ENCODE assay signal across 12 cellular contexts in genomic region chr1:109794319-109795132, GRCh38. TPM values are rescaled to one million over a fixed set of nuclear protein-coding genes. Genes with fewer than 3 reads are reported as not detected.
A peak's percentile ranks its signal among the peaks of the same experiment; 100 is the strongest.
DNase-seq lines count a peak whose midpoint lies in the region; ATAC-seq and TF ChIP-seq lines count a peak whose summit lies in the region.
"Had no signal": no experiment of that assay in that cellular context is flagged by ENCODE, and none has a peak within 500 bp of the region (broad histone marks: within the 10 kb centered on the region; RNA-seq: fewer than 3 reads in every experiment).

No MANE protein-coding gene starts in this region.

- ATAC-seq in HG03565 (IDR thresholded peaks at IDR 0.05; ENCODE audit: unreplicated experiment): no peak
- ATAC-seq in HG02759 (IDR thresholded peaks at IDR 0.05; ENCODE audit: unreplicated experiment): no peak
- ATAC-seq in HG03135 (IDR thresholded peaks at IDR 0.05; ENCODE audit: unreplicated experiment): no peak

- POLR2A ChIA-PET in CD4-positive, alpha-beta memory T cell (lab: Charles Lee; ENCODE audit: partially characterized antibody): interaction anchor here (5.1 to 6.1 kb wide), 2 partner anchors 7 to 112 kb away, joined by 48 to 91 read pairs; no protein-coding TSS in a partner anchor

- H3K9me3 Mint-ChIP-seq in CD4-positive, alpha-beta memory T cell: no peaks in the 10 kb centered on the region
- H3K9me3 Mint-ChIP-seq: activated naive CD4-positive, alpha-beta T cell treated with anti-CD3 and anti-CD28 coated beads, Interleukin-2, amount 50 U/mL, for 72 hours had no signal

- H3K36me3 ChIP-seq in CD4-positive, alpha-beta memory T cell (ENCODE audit: insufficient read depth, low read length): no peaks in the 10 kb centered on the region
- no peaks in the 10 kb centered on the region for H3K36me3 ChIP-seq in ascending aorta
- H3K36me3 ChIP-seq in muscle layer of duodenum (ENCODE audit: control insufficient read depth in 1 of 2, insufficient read depth in 2 of 2, low read length in 2 of 2): no peaks in the 10 kb centered on the region
- no peaks in the 10 kb centered on the region for H3K36me3 ChIP-seq in SJCRH30

- no peak overlapping the region for H3K4me3 ChIP-seq in CD4-positive, alpha-beta memory T cell (ENCODE audit: low read length in 2 of 2)
- H3K4me3 ChIP-seq in ascending aorta: no peak overlapping the region
- H3K4me3 ChIP-seq in muscle layer of duodenum (ENCODE audit: low read depth in 1 of 2, low read length in 2 of 2): no peak overlapping the region
- no peak overlapping the region for H3K4me3 ChIP-seq in SJCRH30

- peaks cover 51 to 85% (median 69%) of the 10 kb centered on the region in 4 donors for H3K4me1 Mint-ChIP-seq in CD4-positive, alpha-beta memory T cell

- no peaks in the 10 kb centered on the region for H3K27me3 ChIP-seq in CD4-positive, alpha-beta memory T cell (ENCODE audit: insufficient read depth, low read length)
- H3K27me3 ChIP-seq in ascending aorta (no peaks in the 10 kb centered on the region), muscle layer of duodenum (ENCODE audit: low read depth, low read length) (no peaks in the 10 kb centered on the region), SJCRH30 (no peaks in the 10 kb centered on the region)

- H3K27ac ChIP-seq in CD4-positive, alpha-beta memory T cell (ENCODE audit: low read depth, low read length): no peak overlapping the region
- no peak overlapping the region for H3K27ac ChIP-seq in ascending aorta
- peak overlapping the region; percentile 56 for H3K27ac ChIP-seq in muscle layer of duodenum (ENCODE audit: low read length)
- H3K27ac ChIP-seq in SJCRH30: no peak overlapping the region

- CTCF ChIA-PET in CD4-positive, alpha-beta memory T cell (lab: Charles Lee; ENCODE audit: partially characterized antibody): interaction anchor here (5.1 to 27.8 kb wide), 3 partner anchors 9 to 187 kb away, joined by 136 to 864 read pairs (median 154); partner anchors contain the start of gene AHCYL1

- intact Hi-C loops in CD4-positive, alpha-beta memory T cell (cut with micrococcal nuclease): no loop called here
- intact Hi-C loops in ascending aorta (cut with DNase I): no loop called here

- no peaks in the 10 kb centered on the region for H3K27me3 Mint-ChIP-seq in CD4-positive, alpha-beta memory T cell

- no peak for DNase-seq in CD4-positive, alpha-beta memory T cell
- DNase-seq in NCI-H146 (lab: John Stamatoyannopoulos, UW): peak; percentile 64
- peak; percentile 6 to 54 for DNase-seq in ascending aorta (ENCODE audit: low spot score in 2 of 2)
- no peak for DNase-seq in SJCRH30

- peak overlapping the region in 6 of 7 donors; percentile 35 to 89 (median 78) for H3K27ac Mint-ChIP-seq in CD4-positive, alpha-beta memory T cell

- H3K9me3 ChIP-seq in CD4-positive, alpha-beta memory T cell (ENCODE audit: control insufficient read depth in 1 of 2, low read length in 2 of 2): no peaks in the 10 kb centered on the region
- H3K9me3 ChIP-seq in ascending aorta (no peaks in the 10 kb centered on the region), muscle layer of duodenum (ENCODE audit: control insufficient read depth in 1 of 2, low read length in 2 of 2) (no peaks in the 10 kb centered on the region), SJCRH30 (replicated peaks) (no peaks in the 10 kb centered on the region)

- TF ChIP-seq CTCF in ascending aorta (IDR thresholded peaks at IDR 0.05): no peak

- H3K4me3 Mint-ChIP-seq in CD4-positive, alpha-beta memory T cell: peak overlapping the region in 1 of 8 donors; percentile 30

- no peaks in the 10 kb centered on the region for H3K36me3 Mint-ChIP-seq in CD4-positive, alpha-beta memory T cell
- H3K36me3 Mint-ChIP-seq: activated naive CD4-positive, alpha-beta T cell treated with anti-CD3 and anti-CD28 coated beads, Interleukin-2, amount 50 U/mL, for 72 hours had no signal

- peaks cover 85% of the 10 kb centered on the region for H3K4me1 ChIP-seq in CD4-positive, alpha-beta memory T cell (ENCODE audit: insufficient read depth, low read length)
- H3K4me1 ChIP-seq in ascending aorta (peaks cover 10 to 26% of the 10 kb centered on the region in 2 donors), muscle layer of duodenum (ENCODE audit: control insufficient read depth in 1 of 2, insufficient read depth in 2 of 2, low read length in 2 of 2) (peaks cover 33 to 56% of the 10 kb centered on the region in 2 donors), SJCRH30 (peaks cover 30% of the 10 kb centered on the region)

RNA-seq across cellular contexts. Expression of gene EPS8L3, which starts 30.8 kb away (rescaled TPM):
- total RNA-seq in CD4-positive, alpha-beta memory T cell: not detected
- not detected for polyA plus RNA-seq in CD4-positive, alpha-beta memory T cell
- total RNA-seq in ascending aorta: not detected
- total RNA-seq in SJCRH30 (2014; rRNA removed; shearing (Covaris generic)): not detected in 2 replicates
- total RNA-seq: activated naive CD4-positive, alpha-beta T cell treated with anti-CD3 and anti-CD28 coated beads, Interleukin-2, amount 50 U/mL, for 72 hours; fibroblast of lung; mononuclear cell; T-helper 1 cell treated with Interleukin-12 subunit alpha and Interleukin-12 subunit beta and Interleukin-4 antibody, amounts not matched to agents 30 ng/mL and 1 ng/mL, for 36 hours had no signal
- polyA plus RNA-seq: fibroblast of lung had no signal

RNA-seq across cellular contexts. Expression of gene GSTM3, which starts 53.7 kb away (rescaled TPM):
- total RNA-seq in CD4-positive, alpha-beta memory T cell: 1 to 10 TPM; 1.2 TPM
- polyA plus RNA-seq in CD4-positive, alpha-beta memory T cell: 10 to 100 TPM; 25.7 to 44.3 TPM
- total RNA-seq in ascending aorta: 59.2 TPM
- total RNA-seq in SJCRH30 (2014; rRNA removed; shearing (Covaris generic)): 31.4 and 32.1 TPM in 2 replicates

Comparison
In these comparisons a context has a peak if more than half of its experiments do, and no peak if none do; other contexts are left out.
1. DNase-seq: peak in NCI-H146 (single experiment) and ascending aorta (2 of 2); none in CD4-positive, alpha-beta memory T cell (0 of 5) and SJCRH30 (0 of 2).
2. RNA of gene GSTM3, which starts 53.7 kb away (total RNA-seq): 59.2 TPM in ascending aorta (single experiment) and 31.4 to 32.1 TPM in SJCRH30; 1.2 TPM in CD4-positive, alpha-beta memory T cell; every median in the first group is over 10 times any median in the second.